17 cellular contexts compared by ENCODE assay signal in genomic region chr18:1092228-1092627, GRCh38.
DNase-seq lines count a peak whose midpoint lies in the region; ATAC-seq and TF ChIP-seq lines count a peak whose summit lies in the region.
"Had no signal": no experiment of that assay in that cellular context is flagged by ENCODE, and none has a peak within 500 bp of the region (broad histone marks: within the 10 kb centered on the region; RNA-seq: fewer than 3 reads in every experiment).

No MANE protein-coding gene starts in this region.

- H3K9me3 ChIP-seq in liver (ENCODE audit: control insufficient read depth in 4 of 4, low read length in 3 of 4): no peaks in the 10 kb centered on the region
- no peaks in the 10 kb centered on the region for H3K9me3 ChIP-seq in CD8-positive, alpha-beta memory T cell (ENCODE audit: low read length)

- ATAC-seq in HG03354 (IDR thresholded peaks at IDR 0.05; ENCODE audit: poor library complexity, severe bottlenecking, unreplicated experiment): no peak
- ATAC-seq: CD8-positive, alpha-beta T cell; heart right ventricle; stimulated activated naive CD8-positive, alpha-beta T cell treated with anti-CD3 and anti-CD28 coated beads, Interleukin-15, amount 100 ng/mL, for 72 hours had no signal

- H3K4me3 Mint-ChIP-seq in CD8-positive, alpha-beta memory T cell: no peak overlapping the region
- H3K4me3 Mint-ChIP-seq: CD8-positive, alpha-beta T cell; stimulated activated naive CD8-positive, alpha-beta T cell treated with anti-CD3 and anti-CD28 coated beads, Interleukin-15, amount 100 ng/mL, for 72 hours had no signal

- CTCF ChIA-PET in CD8-positive, alpha-beta memory T cell (lab: Charles Lee): interaction anchor here (1.9 kb wide), 1 partner anchor 12 kb away, joined by 5 read pairs; no protein-coding TSS in a partner anchor

- in situ Hi-C loops in T47D (cut with HindIII; ENCODE audit: low pct_unique_long_range_greater_than_20kb, low sequenced_read_pairs): no loop called here

- no peak overlapping the region for H3K27ac ChIP-seq in liver (ENCODE audit: low read depth in 1 of 2, low read length in 2 of 2)
- no peak overlapping the region for H3K27ac ChIP-seq in CD8-positive, alpha-beta memory T cell (ENCODE audit: low read depth, low read length)
- H3K27ac ChIP-seq: heart right ventricle, right atrium auricular region had no signal

- H3K4me3 ChIP-seq in liver (ENCODE audit: low read depth in 1 of 3, low read length in 3 of 3): no peak overlapping the region
- H3K4me3 ChIP-seq in CD8-positive, alpha-beta memory T cell (ENCODE audit: low read length): no peak overlapping the region
- H3K4me3 ChIP-seq: heart right ventricle, right atrium auricular region had no signal

- no peaks in the 10 kb centered on the region for H3K4me1 Mint-ChIP-seq in CD8-positive, alpha-beta memory T cell
- H3K4me1 Mint-ChIP-seq: stimulated activated naive CD8-positive, alpha-beta T cell treated with anti-CD3 and anti-CD28 coated beads, Interleukin-15, amount 100 ng/mL, for 72 hours had no signal

- H3K9ac ChIP-seq in liver (ENCODE audit: low read depth in 1 of 2, low read length in 2 of 2): no peak overlapping the region

- H3K9me3 Mint-ChIP-seq in CD8-positive, alpha-beta memory T cell: peaks cover 4 to 21% (median 10%) of the 10 kb centered on the region in 5 donors

- no peak overlapping the region for H3K27ac Mint-ChIP-seq in CD8-positive, alpha-beta memory T cell
- H3K27ac Mint-ChIP-seq: CD8-positive, alpha-beta T cell; stimulated activated naive CD8-positive, alpha-beta T cell treated with anti-CD3 and anti-CD28 coated beads, Interleukin-15, amount 100 ng/mL, for 72 hours had no signal

- TF ChIP-seq RAD21 in liver (IDR thresholded peaks at IDR 0.05): no peak

- peaks cover 0 to 4% of the 10 kb centered on the region in 2 donors for H3K27me3 Mint-ChIP-seq in CD8-positive, alpha-beta memory T cell
- H3K27me3 Mint-ChIP-seq: stimulated activated naive CD8-positive, alpha-beta T cell treated with anti-CD3 and anti-CD28 coated beads, Interleukin-15, amount 100 ng/mL, for 72 hours had no signal

- TF ChIP-seq CTCF in liver (IDR thresholded peaks at IDR 0.05; ENCODE audit: low read depth, low read length, missing input control): no peak

- H3K27me3 ChIP-seq in liver (ENCODE audit: control insufficient read depth in 4 of 4, insufficient read depth in 4 of 4, low read length in 3 of 4): peaks cover 0 to 6% (median 0%) of the 10 kb centered on the region in 4 donors
- no peaks in the 10 kb centered on the region for H3K27me3 ChIP-seq in CD8-positive, alpha-beta memory T cell (ENCODE audit: insufficient read depth, low read length, poor library complexity, severe bottlenecking)
- H3K27me3 ChIP-seq: right atrium auricular region had no signal

- POLR2A ChIA-PET in CD8-positive, alpha-beta memory T cell (lab: Charles Lee): no interaction called here

- WGBS in liver: 64% methylated on average over 5 of the region's 5 CpGs

- H3K4me1 ChIP-seq in liver (ENCODE audit: control insufficient read depth in 4 of 4, insufficient read depth in 4 of 4, low read length in 3 of 4): no peaks in the 10 kb centered on the region
- H3K4me1 ChIP-seq in CD8-positive, alpha-beta memory T cell (ENCODE audit: insufficient read depth, low read length): no peaks in the 10 kb centered on the region
- H3K4me1 ChIP-seq: heart right ventricle, right atrium auricular region had no signal

- DNase-seq in AG08396 (ENCODE audit: low spot score): peak; percentile 4
- peak; percentile 35 for DNase-seq in HT1080 (ENCODE audit: low read depth)
- peak; percentile 29 to 73 for DNase-seq in T47D (ENCODE audit: low read depth in 1 of 2, low spot score in 1 of 2)
- no peak for DNase-seq in activated CD4-positive, alpha-beta T cell treated with anti-CD3 and anti-CD28 coated beads, Interleukin-2, amount 50 U/mL, for 48 hours
- DNase-seq in NCI-H748 (lab: John Stamatoyannopoulos, UW; ENCODE audit: unreplicated experiment): no peak
- no peak for DNase-seq in CD8-positive, alpha-beta memory T cell
- DNase-seq: activated CD4-positive, CD25-positive, alpha-beta regulatory T cell; caudate nucleus; CD8-positive, alpha-beta T cell; heart right ventricle; midbrain; NCI-H1436 treated with DMSO at 0.1 percent for 48 hours; NK-92 treated with Interleukin-12 subunit alpha and Interleukin-12 subunit beta, amount 100 ng/mL, for 24 hours; stimulated activated naive CD8-positive, alpha-beta T cell treated with anti-CD3 and anti-CD28 coated beads, Interleukin-15, amount 100 ng/mL, for 72 hours had no signal

- H3K36me3 Mint-ChIP-seq in CD8-positive, alpha-beta memory T cell: no peaks in the 10 kb centered on the region
- H3K36me3 Mint-ChIP-seq: CD8-positive, alpha-beta T cell had no signal

- no peaks in the 10 kb centered on the region for H3K36me3 ChIP-seq in liver (ENCODE audit: control insufficient read depth in 4 of 4, insufficient read depth in 3 of 4, low read depth in 1 of 4, low read length in 3 of 4)
- H3K36me3 ChIP-seq in CD8-positive, alpha-beta memory T cell (ENCODE audit: insufficient read depth, low read length): no peaks in the 10 kb centered on the region
- H3K36me3 ChIP-seq: heart right ventricle, right atrium auricular region had no signal

TF ChIP-seq in liver, 16 proteins besides CTCF, POLR2A, EP300 and RAD21:
- TF ChIP-seq TAF1 (conservative IDR thresholded peaks at IDR 0.05) (no peak), REST (IDR thresholded peaks at IDR 0.05) (peak; percentile 97), FOXA1 (IDR thresholded peaks at IDR 0.05) (no peak)
- TF ChIP-seq, protein P1, sequence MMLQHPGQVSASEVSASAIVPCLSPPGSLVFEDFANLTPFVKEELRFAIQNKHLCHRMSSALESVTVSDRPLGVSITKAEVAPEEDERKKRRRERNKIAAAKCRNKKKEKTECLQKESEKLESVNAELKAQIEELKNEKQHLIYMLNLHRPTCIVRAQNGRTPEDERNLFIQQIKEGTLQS (IDR thresholded peaks at IDR 0.05): no peak
TF ChIP-seq in liver: peak in this region for 1.

Comparison
In these comparisons a context has a peak if more than half of its experiments do, and no peak if none do; other contexts are left out.
1. DNase-seq: peak in AG08396 (single experiment), HT1080 (single experiment) and T47D (2 of 2); none in activated CD4-positive, alpha-beta T cell treated with anti-CD3 and anti-CD28 coated beads, Interleukin-2, amount 50 U/mL, for 48 hours (0 of 2), NCI-H748 (single experiment) and CD8-positive, alpha-beta memory T cell (0 of 5).